ENCODE assay signal across 1 cellular context in genomic region chr20:31570021-31570463, GRCh38.
TF ChIP-seq lines count a peak whose summit lies in the region.

No MANE protein-coding gene starts in this region.

TF ChIP-seq in H1, 55 proteins besides CTCF, POLR2A, EP300 and RAD21 (continued from another document):
- no peak for TF ChIP-seq USF2 (IDR thresholded peaks at IDR 0.05; ENCODE audit: low read length)
- TF ChIP-seq SP1 (IDR thresholded peaks at IDR 0.05; ENCODE audit: low read depth, low read length): no peak
- no peak for TF ChIP-seq BACH1 (IDR thresholded peaks at IDR 0.05; ENCODE audit: low read length)
- TF ChIP-seq SRF (IDR thresholded peaks at IDR 0.05; ENCODE audit: low read depth, low read length): no peak
- TF ChIP-seq HDAC2 (IDR thresholded peaks at IDR 0.05; ENCODE audit: borderline replicate concordance in 1 of 2, low read depth in 2 of 2, low read length in 2 of 2): no peak
- no peak for TF ChIP-seq BRCA1 (IDR thresholded peaks at IDR 0.05; ENCODE audit: low read depth, low read length)
- no peak for TF ChIP-seq TAF1 (IDR thresholded peaks at IDR 0.05; ENCODE audit: low read depth, low read length)
- TF ChIP-seq SAP30 (IDR thresholded peaks at IDR 0.05; ENCODE audit: insufficient read depth, insufficient replicate concordance, low read length): no peak
- no peak for TF ChIP-seq ATF2 (IDR thresholded peaks at IDR 0.05; ENCODE audit: low read length)
